Comparison of ENCODE assay signal across 24 cellular contexts in the genomic region with DNA sequence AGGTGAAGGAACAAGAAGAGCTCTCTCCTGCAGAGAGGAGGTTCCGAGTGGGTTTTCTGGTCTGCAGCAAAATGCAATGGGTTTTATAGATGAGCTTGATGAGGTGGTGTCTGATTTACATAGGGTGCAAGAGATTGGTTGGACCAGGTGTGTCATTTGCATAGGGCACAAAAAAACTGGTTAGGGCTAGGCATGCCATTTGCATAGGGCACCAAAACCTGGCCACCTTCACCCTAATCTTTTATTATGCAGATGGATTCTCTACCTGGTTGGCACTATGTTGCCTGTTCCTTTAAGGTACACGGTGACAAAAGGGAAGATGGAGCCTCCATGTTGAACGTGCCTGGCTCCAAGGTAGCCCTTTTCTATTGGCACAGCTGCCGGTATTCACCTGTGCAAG.
"Had no signal": no experiment of that assay in that cellular context is flagged by ENCODE, and none has a peak within 500 bp of the region (broad histone marks: within the 10 kb centered on the region; RNA-seq: fewer than 3 reads in every experiment).

No MANE protein-coding gene starts in this region.

- H3K4me1 ChIP-seq: ascending aorta, body of pancreas had no signal

- ATAC-seq: activated naive CD4-positive, alpha-beta T cell treated with anti-CD3 and anti-CD28 coated beads, Interleukin-2, amount 50 U/mL, for 72 hours; activated naive CD8-positive, alpha-beta T cell treated with anti-CD3 and anti-CD28 coated beads, Interleukin-2, amount 50 U/mL, for 24 hours; activated T-cell treated with anti-CD3 and anti-CD28 coated beads, Interleukin-2, amount 50 U/mL, for 4 hours; body of pancreas; T-cell had no signal

- DNase-seq: activated CD4-positive, alpha-beta memory T cell treated with anti-CD3 and anti-CD28 coated beads for 36 hours; activated CD4-positive, alpha-beta T cell treated with anti-CD3 and anti-CD28 coated beads, Interleukin-2, amount 10 ng/mL, durations not matched to agents 7 days and 5 days; activated CD4-positive, CD25-positive, alpha-beta regulatory T cell; activated CD8-positive, alpha-beta memory T cell treated with anti-CD3 and anti-CD28 coated beads for 24 hours; activated effector memory CD4-positive, alpha-beta T cell treated with anti-CD3 and anti-CD28 coated beads, Interleukin-2, amount 50 U/mL, for 16 hours; activated naive CD4-positive, alpha-beta T cell treated with Interleukin-2 at 50 U/mL for 16 hours; activated naive CD8-positive, alpha-beta T cell treated with anti-CD3 and anti-CD28 coated beads, Interleukin-2, amount 50 U/mL, for 24 hours; activated T-cell treated with anti-CD3 and anti-CD28 coated beads, Interleukin-2, amount 50 U/mL, for 4 hours; amniotic stem cell; body of pancreas; central memory CD4-positive, alpha-beta T cell; NCI-H1048; NCI-H1694 treated with DMSO at 0.1 percent for 48 hours; NCI-H2029 treated with DMSO at 0.1 percent for 48 hours; NCI-H446; NCI-H524; SHP77 treated with DMSO at 0.1 percent for 48 hours; T-cell; T-helper 2 cell; T1000 had no signal

- H3K27ac Mint-ChIP-seq: activated CD4-positive, alpha-beta memory T cell treated with anti-CD3 and anti-CD28 coated beads for 36 hours; activated CD4-positive, alpha-beta T cell treated with anti-CD3 and anti-CD28 coated beads, Interleukin-2, amount 10 ng/mL, durations not matched to agents 7 days and 5 days; activated naive CD4-positive, alpha-beta T cell treated with anti-CD3 and anti-CD28 coated beads, Interleukin-2, amount 50 U/mL, for 72 hours; activated naive CD8-positive, alpha-beta T cell treated with anti-CD3 and anti-CD28 coated beads, Interleukin-2, amount 50 U/mL, for 24 hours; T-cell had no signal

- H3K27me3 ChIP-seq: ascending aorta, body of pancreas had no signal

- H3K36me3 ChIP-seq: ascending aorta had no signal

- H3K4me2 ChIP-seq: PC-9 had no signal

- H3K9me3 Mint-ChIP-seq: activated CD4-positive, alpha-beta memory T cell treated with anti-CD3 and anti-CD28 coated beads for 36 hours; activated CD4-positive, alpha-beta T cell treated with anti-CD3 and anti-CD28 coated beads, Interleukin-2, amount 10 ng/mL, durations not matched to agents 7 days and 5 days; activated naive CD4-positive, alpha-beta T cell treated with anti-CD3 and anti-CD28 coated beads, Interleukin-2, amount 50 U/mL, for 72 hours; activated naive CD8-positive, alpha-beta T cell treated with anti-CD3 and anti-CD28 coated beads, Interleukin-2, amount 50 U/mL, for 24 hours; activated T-cell treated with anti-CD3 and anti-CD28 coated beads, Interleukin-2, amount 50 U/mL, for 4 hours; T-cell had no signal

- H3K4me3 ChIP-seq: ascending aorta, body of pancreas, coronary artery, PC-9 had no signal

- H3K4me3 Mint-ChIP-seq: activated CD4-positive, alpha-beta memory T cell treated with anti-CD3 and anti-CD28 coated beads for 36 hours; activated CD4-positive, alpha-beta T cell treated with anti-CD3 and anti-CD28 coated beads, Interleukin-2, amount 10 ng/mL, durations not matched to agents 7 days and 5 days; activated naive CD8-positive, alpha-beta T cell treated with anti-CD3 and anti-CD28 coated beads, Interleukin-2, amount 50 U/mL, for 24 hours; activated T-cell treated with anti-CD3 and anti-CD28 coated beads, Interleukin-2, amount 50 U/mL, for 4 hours; T-cell had no signal

- H2AFZ ChIP-seq: PC-9 had no signal

- H3K27ac ChIP-seq: ascending aorta, body of pancreas, coronary artery, PC-9 had no signal

- H3K36me3 Mint-ChIP-seq: activated CD4-positive, alpha-beta memory T cell treated with anti-CD3 and anti-CD28 coated beads for 36 hours; activated naive CD4-positive, alpha-beta T cell treated with anti-CD3 and anti-CD28 coated beads, Interleukin-2, amount 50 U/mL, for 72 hours; T-cell had no signal

- H3K9me3 ChIP-seq: ascending aorta, body of pancreas had no signal
